ENCODE assay signal across 8 cellular contexts in genomic region chr2:186590538-186591441, GRCh38. TPM values are rescaled to one million over a fixed set of nuclear protein-coding genes. Genes with fewer than 3 reads are reported as not detected.
DNase-seq lines count a peak whose midpoint lies in the region; ATAC-seq and TF ChIP-seq lines count a peak whose summit lies in the region.

No MANE protein-coding gene starts in this region.

- POLR2A ChIA-PET in MCF 10A (lab: Yijun Ruan, JAX), result interaction anchor here (0.6 to 3.7 kb wide), 19 partner anchors 8 to 111 kb away, joined by 3 to 59 read pairs (median 6); partner anchors contain the start of gene ZC3H15

- peak overlapping the region; percentile 97 for H3K4me3 ChIP-seq in iPS-20b (ENCODE audit: low read length)
- H3K4me3 ChIP-seq in skeletal muscle cell (ENCODE audit: low read depth, low read length), result peak overlapping the region; percentile 90

- no peaks in the 10 kb centered on the region for H3K36me3 Mint-ChIP-seq in MCF 10A (ENCODE audit: insufficient read depth, unreplicated experiment)

- H3K36me3 ChIP-seq in iPS-20b (ENCODE audit: insufficient read depth, low read depth, low read length), result no peaks in the 10 kb centered on the region

- no peak overlapping the region for H3K27ac ChIP-seq in iPS-20b (ENCODE audit: low read length)

- no peaks in the 10 kb centered on the region for H3K9me3 Mint-ChIP-seq in MCF 10A (ENCODE audit: unreplicated experiment)

- peak overlapping the region; percentile 76 for H3K4me3 Mint-ChIP-seq in MCF 10A (ENCODE audit: unreplicated experiment)

- BruUV-seq in MCF 10A (replicated peaks; lab: Mats Ljungman, UMichigan), result TSS peak; percentile 27

- peaks cover 5% of the 10 kb centered on the region; the same call in 1 of the 2 replicates for H3K27me3 ChIP-seq in iPS-20b (ENCODE audit: insufficient read depth, low read length)

- TF ChIP-seq CTCF in MCF 10A (IDR thresholded peaks at IDR 0.05; ENCODE audit: unreplicated experiment), result no peak

- H3K4me1 Mint-ChIP-seq in MCF 10A (ENCODE audit: insufficient read depth, unreplicated experiment), result peaks cover 26% of the 10 kb centered on the region

- H3K27ac Mint-ChIP-seq in MCF 10A (ENCODE audit: low read depth, unreplicated experiment), result peak overlapping the region; percentile 60

- H3K27me3 Mint-ChIP-seq in MCF 10A (ENCODE audit: insufficient read depth, unreplicated experiment), result no peaks in the 10 kb centered on the region

- CTCF ChIA-PET in MCF 10A (lab: Yijun Ruan, JAX), result interaction anchor here (0.5 to 2.4 kb wide), 7 partner anchors 51 to 87 kb away, joined by 3 to 16 read pairs (median 5); no protein-coding TSS in a partner anchor

- DNase-seq in A172 (ENCODE audit: low spot score) (peak; percentile 71), G401 (ENCODE audit: low spot score) (peak; percentile 76), RKO (ENCODE audit: low spot score) (peak; percentile 84), MCF 10A (ENCODE audit: unreplicated experiment) (peak; percentile 57), skeletal muscle cell (ENCODE audit: low read depth) (no peak)

- H3K4me1 ChIP-seq in iPS-20b (ENCODE audit: insufficient read depth, low read length), result peaks cover 26% of the 10 kb centered on the region; the same call in 1 of the 2 replicates

- in situ Hi-C loops in G401 (cut with HindIII; ENCODE audit: low sequenced_read_pairs), result no loop called here

- intact Hi-C loops in MCF 10A (cut with micrococcal nuclease), result loop anchor here (1.0 to 5.0 kb wide), 4 partner anchors 46 to 88 kb away; no protein-coding TSS in a partner anchor

- no peaks in the 10 kb centered on the region for H3K9me3 ChIP-seq in iPS-20b (ENCODE audit: insufficient read depth, low read depth, low read length)

- ATAC-seq in HG03342 (IDR thresholded peaks at IDR 0.05; ENCODE audit: unreplicated experiment) (peak; percentile 18), HG03280 (IDR thresholded peaks at IDR 0.05; ENCODE audit: unreplicated experiment) (no peak)

- peak overlapping the region; percentile 92 for H3K9ac ChIP-seq in iPS-20b (ENCODE audit: low read depth, low read length)

RNA-seq across cellular contexts. Expression of gene ITGAV, which starts 0.9 kb away (rescaled TPM):
- 104 and 110 TPM in 2 replicates for total RNA-seq in A172 (2014; rRNA removed; shearing (Covaris generic))
- total RNA-seq in G401 (2014; rRNA removed; shearing (Covaris generic)), result 125 and 172 TPM in 2 replicates
- total RNA-seq in MCF 10A (2022), result 56.1 TPM in 2 replicates
